In genomic region chr17:73192219-73192893, GRCh38 we compare ENCODE assay signal across 8 cellular contexts. TPM values are rescaled to one million over a fixed set of nuclear protein-coding genes. Genes with fewer than 3 reads are reported as not detected.
DNase-seq lines count a peak whose midpoint lies in the region; ATAC-seq lines count a peak whose summit lies in the region.

No MANE protein-coding gene starts in this region.

- H3K9ac ChIP-seq in mucosa of rectum (ENCODE audit: low read depth in 1 of 2, low read length in 2 of 2): peak overlapping the region; percentile 63 to 77

- H3K4me1 Mint-ChIP-seq in stimulated activated naive B cell treated with anti-CD40 and anti-IgM and Interleukin-4, amounts not matched to agents 10 μg/mL and 1 μg/mL and 100 μg/mL, for 72 hours: peaks cover 10 to 25% of the 10 kb centered on the region in 2 donors

- peak overlapping the region; percentile 68 to 86 for H3K4me3 ChIP-seq in esophagus (ENCODE audit: low read depth in 1 of 2, low read length in 2 of 2)
- peak overlapping the region; percentile 81 to 95 for H3K4me3 ChIP-seq in mucosa of rectum (ENCODE audit: low read length in 2 of 2)

- DNase-seq in COR-L47 (lab: John Stamatoyannopoulos, UW) (peak; percentile 76), NOMO-1 (lab: John Stamatoyannopoulos, UW; ENCODE audit: unreplicated experiment in 2 of 2) (peak; percentile 58 to 69)
- peak; percentile 76 for DNase-seq in activated T-cell treated with anti-CD3 and anti-CD28 coated beads, Interleukin-2, amount 50 U/mL, for 1 hour
- peak; percentile 61 for DNase-seq in stimulated activated naive B cell treated with anti-CD40 and anti-IgM and Interleukin-4, amounts not matched to agents 10 μg/mL and 1 μg/mL and 100 μg/mL, for 72 hours

- H3K4me1 ChIP-seq in esophagus (ENCODE audit: control insufficient read depth in 2 of 2, insufficient read depth in 2 of 2, low read length in 1 of 2) (peaks cover 0 to 2% of the 10 kb centered on the region in 2 donors), mucosa of rectum (ENCODE audit: control insufficient read depth in 2 of 2, insufficient read depth in 2 of 2, low read length in 2 of 2) (peaks cover 15 to 30% of the 10 kb centered on the region in 2 donors)

- no peaks in the 10 kb centered on the region for H3K27me3 Mint-ChIP-seq in stimulated activated naive B cell treated with anti-CD40 and anti-IgM and Interleukin-4, amounts not matched to agents 10 μg/mL and 1 μg/mL and 100 μg/mL, for 72 hours

- H3K27ac Mint-ChIP-seq in stimulated activated naive B cell treated with anti-CD40 and anti-IgM and Interleukin-4, amounts not matched to agents 10 μg/mL and 1 μg/mL and 100 μg/mL, for 72 hours: peak overlapping the region; percentile 87

- H3K27ac ChIP-seq in esophagus (ENCODE audit: low read depth in 2 of 2, low read length in 1 of 2) (peak overlapping the region; percentile 94 to 95), mucosa of rectum (ENCODE audit: low read depth in 2 of 2, low read length in 2 of 2) (peak overlapping the region; percentile 74 to 89)

- ATAC-seq in GM19452 (IDR thresholded peaks at IDR 0.05; ENCODE audit: unreplicated experiment) (peak; percentile 47), HG03565 (IDR thresholded peaks at IDR 0.05; ENCODE audit: unreplicated experiment) (peak; percentile 42)
- ATAC-seq in stimulated activated naive B cell treated with anti-CD40 and anti-IgM and Interleukin-4, amounts not matched to agents 10 μg/mL and 1 μg/mL and 100 μg/mL, for 72 hours (replicated peaks): peak; percentile 79 to 83

- H3K9me3 ChIP-seq in esophagus (ENCODE audit: control insufficient read depth in 2 of 2, insufficient read depth in 1 of 2, low read depth in 1 of 2, low read length in 1 of 2) (no peaks in the 10 kb centered on the region), mucosa of rectum (ENCODE audit: control insufficient read depth in 2 of 2, low read length in 2 of 2) (no peaks in the 10 kb centered on the region)

- peak overlapping the region; percentile 89 to 97 for H3K4me3 Mint-ChIP-seq in stimulated activated naive B cell treated with anti-CD40 and anti-IgM and Interleukin-4, amounts not matched to agents 10 μg/mL and 1 μg/mL and 100 μg/mL, for 72 hours

- peaks cover 11% of the 10 kb centered on the region in 2 donors for H3K36me3 Mint-ChIP-seq in stimulated activated naive B cell treated with anti-CD40 and anti-IgM and Interleukin-4, amounts not matched to agents 10 μg/mL and 1 μg/mL and 100 μg/mL, for 72 hours

- H3K36me3 ChIP-seq in esophagus (ENCODE audit: control insufficient read depth in 2 of 2, insufficient read depth in 2 of 2, low read length in 1 of 2): peaks cover 3 to 6% of the 10 kb centered on the region in 2 donors
- H3K36me3 ChIP-seq in mucosa of rectum (ENCODE audit: control insufficient read depth in 2 of 2, insufficient read depth in 2 of 2, low read length in 2 of 2): peaks cover 7 to 13% of the 10 kb centered on the region in 2 donors

- H3K27me3 ChIP-seq in esophagus (ENCODE audit: control insufficient read depth in 1 of 2, insufficient read depth in 2 of 2, low read length in 2 of 2) (no peaks in the 10 kb centered on the region), mucosa of rectum (ENCODE audit: control insufficient read depth in 2 of 2, insufficient read depth in 2 of 2, low read length in 2 of 2) (no peaks in the 10 kb centered on the region)

- no peaks in the 10 kb centered on the region for H3K9me3 Mint-ChIP-seq in stimulated activated naive B cell treated with anti-CD40 and anti-IgM and Interleukin-4, amounts not matched to agents 10 μg/mL and 1 μg/mL and 100 μg/mL, for 72 hours

- 0 to 1% methylated on average over 51 to 64 of the region's 74 CpGs for WGBS in esophagus, 2 donors

RNA-seq across cellular contexts. Expression of gene COG1, which starts 0.5 kb away (rescaled TPM):
- 10 to 100 TPM; 11.0 to 13.0 TPM for polyA plus RNA-seq in esophagus

RNA-seq across cellular contexts. Expression of gene SSTR2, which starts 27.5 kb away (rescaled TPM):
- under 1 TPM; 0.02 to 0.06 TPM for polyA plus RNA-seq in esophagus

Comparison
In these comparisons a context has a peak if more than half of its experiments do, and no peak if none do; other contexts are left out.
1. Peak in every context shown above with its lines: DNase-seq, ATAC-seq, H3K4me3 ChIP-seq and H3K27ac ChIP-seq.